2 cellular contexts compared by ENCODE assay signal in the genomic region with DNA sequence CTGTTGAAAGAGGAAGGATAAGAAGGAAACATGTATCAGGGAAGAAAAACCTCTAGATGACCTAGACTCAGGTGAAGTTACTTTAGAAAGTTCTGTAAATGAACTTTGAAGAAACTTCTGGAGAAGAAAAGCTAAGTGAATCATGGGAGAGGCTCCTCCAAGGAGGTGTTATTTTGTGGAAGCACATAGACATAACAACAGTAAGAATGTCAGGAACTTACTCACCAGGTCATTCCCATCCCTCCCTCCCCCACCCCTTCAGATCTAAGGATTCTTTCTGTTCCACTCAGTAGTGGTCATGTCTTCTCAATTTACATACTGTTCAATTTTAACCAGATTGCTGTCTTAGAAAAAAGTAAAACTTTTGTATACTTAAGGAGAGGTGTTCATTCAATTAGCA.
TF ChIP-seq lines count a peak whose summit lies in the region.

No MANE protein-coding gene starts in this region.

TF ChIP-seq in IMR-90, 13 proteins besides CTCF, POLR2A, EP300 and RAD21:
- no peak for TF ChIP-seq RCOR1 (IDR thresholded peaks at IDR 0.05; ENCODE audit: insufficient replicate concordance, low read length)
- TF ChIP-seq RFX5 (IDR thresholded peaks at IDR 0.05; ENCODE audit: low read depth, low read length), result no peak
- no peak for TF ChIP-seq BHLHE40 (IDR thresholded peaks at IDR 0.05; ENCODE audit: low read depth, low read length)

TF ChIP-seq in endothelial cell of umbilical vein, 7 proteins besides CTCF, POLR2A, EP300 and RAD21:
- peak; percentile 35 for TF ChIP-seq FOS (IDR thresholded peaks at IDR 0.05; ENCODE audit: borderline replicate concordance, insufficient read depth, low read length)
- TF ChIP-seq GATA2 (IDR thresholded peaks at IDR 0.05; ENCODE audit: insufficient read depth, insufficient read length, low read depth, low read length), result no peak
